In genomic region chr12:6435941-6436715, GRCh38 we compare ENCODE assay signal across 1 cellular context.
TF ChIP-seq lines count a peak whose summit lies in the region.

No MANE protein-coding gene starts in this region.

TF ChIP-seq in GM12891, 5 proteins besides CTCF, POLR2A, EP300 and RAD21:
- no peak for TF ChIP-seq SPI1 (IDR thresholded peaks at IDR 0.05; ENCODE audit: low read depth, low read length)
- TF ChIP-seq POU2F2 (IDR thresholded peaks at IDR 0.05; ENCODE audit: low read depth, low read length), result no peak
- TF ChIP-seq TAF1 (IDR thresholded peaks at IDR 0.05; ENCODE audit: low read depth, low read length), result no peak
- TF ChIP-seq POLR2AphosphoS5 (IDR thresholded peaks at IDR 0.05; ENCODE audit: low read depth, low read length), result no peak
- no peak for TF ChIP-seq PAX5 (IDR thresholded peaks at IDR 0.05; ENCODE audit: insufficient read depth, low read length, severe bottlenecking)
